In genomic region chr7:24896031-24896433, GRCh38 we compare ENCODE assay signal across 9 cellular contexts.
DNase-seq lines count a peak whose midpoint lies in the region; ATAC-seq and TF ChIP-seq lines count a peak whose summit lies in the region.
"Had no signal": no experiment of that assay in that cellular context is flagged by ENCODE, and none has a peak within 500 bp of the region (broad histone marks: within the 10 kb centered on the region; RNA-seq: fewer than 3 reads in every experiment).

No MANE protein-coding gene starts in this region.

- H3K4me1 Mint-ChIP-seq in activated CD4-positive, alpha-beta T cell treated with anti-CD3 and anti-CD28 coated beads, Interleukin-2, amount 10 ng/mL, durations not matched to agents 7 days and 5 days, result peaks cover 58% of the 10 kb centered on the region
- H3K4me1 Mint-ChIP-seq in stimulated activated naive CD8-positive, alpha-beta T cell treated with anti-CD3 and anti-CD28 coated beads, Interleukin-15, Interleukin-2, amounts not matched to agents 100 ng/mL and 50 ng/mL, for 24 hours (ENCODE audit: low read depth), result peaks cover 82% of the 10 kb centered on the region
- H3K4me1 Mint-ChIP-seq: neural crest cell had no signal

- H3K4me2 ChIP-seq in OCI-LY7 (ENCODE audit: low read length), result peak overlapping the region; percentile 71

- intact Hi-C loops in OCI-LY7 (cut with micrococcal nuclease; ENCODE audit: unreplicated experiment), result loop anchor here (1.0 kb wide), 5 partner anchors 18 to 174 kb away; partner anchors contain the start of gene OSBPL3

- POLR2A ChIA-PET in activated CD4-positive, alpha-beta T cell treated with anti-CD3 and anti-CD28 coated beads, Interleukin-2, amount 10 ng/mL, durations not matched to agents 7 days and 5 days (lab: Charles Lee), result no interaction called here
- POLR2A ChIA-PET in OCI-LY7 (lab: Charles Lee) (interaction anchor here (0.6 to 7.5 kb wide), 21 partner anchors 14 to 330 kb away, joined by 3 to 176 read pairs (median 5); partner anchors contain the start of gene CYCS), HEK293T (lab: Yijun Ruan, JAX) (no interaction called here)

- peak overlapping the region; percentile 50 for H3K27ac Mint-ChIP-seq in activated CD4-positive, alpha-beta T cell treated with anti-CD3 and anti-CD28 coated beads, Interleukin-2, amount 10 ng/mL, durations not matched to agents 7 days and 5 days
- peak overlapping the region; percentile 76 for H3K27ac Mint-ChIP-seq in stimulated activated naive CD8-positive, alpha-beta T cell treated with anti-CD3 and anti-CD28 coated beads, Interleukin-15, Interleukin-2, amounts not matched to agents 100 ng/mL and 50 ng/mL, for 24 hours

- peaks cover 17% of the 10 kb centered on the region for H3K36me3 Mint-ChIP-seq in activated CD4-positive, alpha-beta T cell treated with anti-CD3 and anti-CD28 coated beads, Interleukin-2, amount 10 ng/mL, durations not matched to agents 7 days and 5 days (ENCODE audit: low read depth)
- H3K36me3 Mint-ChIP-seq in stimulated activated naive CD8-positive, alpha-beta T cell treated with anti-CD3 and anti-CD28 coated beads, Interleukin-15, Interleukin-2, amounts not matched to agents 100 ng/mL and 50 ng/mL, for 24 hours (ENCODE audit: low read depth), result peaks cover 22% of the 10 kb centered on the region

- DNase-seq in activated CD4-positive, alpha-beta T cell treated with anti-CD3 and anti-CD28 coated beads, Interleukin-2, amount 10 ng/mL, durations not matched to agents 7 days and 5 days, result peak; percentile 30
- no peak for DNase-seq in activated CD4-positive, alpha-beta T cell treated with anti-CD3 and anti-CD28 coated beads for 48 hours
- DNase-seq in OCI-LY7 (ENCODE audit: low spot score) (peak; percentile 95), SW 1271 (lab: John Stamatoyannopoulos, UW) (no peak), HEK293T (ENCODE audit: extremely low spot score) (no peak), COR-L47 (lab: John Stamatoyannopoulos, UW) (no peak)

- BruUV-seq in OCI-LY7 (replicated peaks; lab: Mats Ljungman, UMichigan), result no TSS peak

- H3K4me3 ChIP-seq in OCI-LY7 (ENCODE audit: low read depth, low read length, poor library complexity, severe bottlenecking), result peak overlapping the region; percentile 33

- no peaks in the 10 kb centered on the region for H3K9me2 ChIP-seq in OCI-LY7 (ENCODE audit: insufficient read depth, low read length)

- H3K4me3 Mint-ChIP-seq in activated CD4-positive, alpha-beta T cell treated with anti-CD3 and anti-CD28 coated beads, Interleukin-2, amount 10 ng/mL, durations not matched to agents 7 days and 5 days, result no peak overlapping the region
- H3K4me3 Mint-ChIP-seq in stimulated activated naive CD8-positive, alpha-beta T cell treated with anti-CD3 and anti-CD28 coated beads, Interleukin-15, Interleukin-2, amounts not matched to agents 100 ng/mL and 50 ng/mL, for 24 hours, result peak overlapping the region; percentile 35
- H3K4me3 Mint-ChIP-seq: neural crest cell had no signal

- peak; percentile 68 for ATAC-seq in HG02678 (IDR thresholded peaks at IDR 0.05; ENCODE audit: unreplicated experiment)

- peaks cover 90% of the 10 kb centered on the region for H3K79me2 ChIP-seq in OCI-LY7 (ENCODE audit: insufficient read depth, low read depth, low read length)

- H3K9me3 ChIP-seq in OCI-LY7 (ENCODE audit: low read length), result no peaks in the 10 kb centered on the region

- H3K36me3 ChIP-seq in OCI-LY7 (ENCODE audit: insufficient read depth, low read length), result peaks cover 20% of the 10 kb centered on the region

- no peaks in the 10 kb centered on the region for H4K20me1 ChIP-seq in OCI-LY7 (ENCODE audit: insufficient read depth, low read length)

- H3K9me3 Mint-ChIP-seq in activated CD4-positive, alpha-beta T cell treated with anti-CD3 and anti-CD28 coated beads, Interleukin-2, amount 10 ng/mL, durations not matched to agents 7 days and 5 days, result no peaks in the 10 kb centered on the region
- no peaks in the 10 kb centered on the region for H3K9me3 Mint-ChIP-seq in stimulated activated naive CD8-positive, alpha-beta T cell treated with anti-CD3 and anti-CD28 coated beads, Interleukin-15, Interleukin-2, amounts not matched to agents 100 ng/mL and 50 ng/mL, for 24 hours
- H3K9me3 Mint-ChIP-seq: neural crest cell had no signal

- peak overlapping the region; percentile 9; the same call in 1 of the 2 replicates for H2AFZ ChIP-seq in OCI-LY7 (ENCODE audit: low read length)

- no peaks in the 10 kb centered on the region for H3K27me3 Mint-ChIP-seq in activated CD4-positive, alpha-beta T cell treated with anti-CD3 and anti-CD28 coated beads, Interleukin-2, amount 10 ng/mL, durations not matched to agents 7 days and 5 days
- H3K27me3 Mint-ChIP-seq in stimulated activated naive CD8-positive, alpha-beta T cell treated with anti-CD3 and anti-CD28 coated beads, Interleukin-15, Interleukin-2, amounts not matched to agents 100 ng/mL and 50 ng/mL, for 24 hours, result no peaks in the 10 kb centered on the region

- peaks cover 97% of the 10 kb centered on the region for H3K4me1 ChIP-seq in OCI-LY7 (ENCODE audit: insufficient read depth, low read length, poor library complexity, severe bottlenecking)

- CTCF ChIA-PET in activated CD4-positive, alpha-beta T cell treated with anti-CD3 and anti-CD28 coated beads, Interleukin-2, amount 10 ng/mL, durations not matched to agents 7 days and 5 days (lab: Charles Lee), result interaction anchor here (0.6 to 1.9 kb wide), 9 partner anchors 9 to 174 kb away, joined by 3 to 7 read pairs (median 3); no protein-coding TSS in a partner anchor
- CTCF ChIA-PET in OCI-LY7 (lab: Charles Lee; ENCODE audit: unreplicated experiment) (interaction anchor here (0.6 to 2.5 kb wide), 12 partner anchors 13 to 85 kb away, joined by 3 to 23 read pairs (median 4); no protein-coding TSS in a partner anchor), HEK293T (lab: Yijun Ruan, JAX) (interaction anchor here (1.1 kb wide), 1 partner anchor 8 kb away, joined by 3 read pairs; no protein-coding TSS in a partner anchor)

- H3K27ac ChIP-seq in OCI-LY7 (ENCODE audit: low read depth, low read length, poor library complexity, severe bottlenecking), result peak overlapping the region; percentile 93

- peak; percentile 74 for TF ChIP-seq CTCF in OCI-LY7 (conservative IDR thresholded peaks at IDR 0.05; ENCODE audit: low read length)

TF ChIP-seq in HEK293T, 16 proteins besides CTCF, POLR2A, EP300 and RAD21:
- no peak for TF ChIP-seq CTBP1 (IDR thresholded peaks at IDR 0.05; ENCODE audit: borderline replicate concordance)
- TF ChIP-seq PKNOX1 (IDR thresholded peaks at IDR 0.05), result no peak
- no peak for TF ChIP-seq FOXK2 (IDR thresholded peaks at IDR 0.05)
- TF ChIP-seq HDGF (IDR thresholded peaks at IDR 0.05; ENCODE audit: borderline replicate concordance), result no peak
- TF ChIP-seq FOXM1 (IDR thresholded peaks at IDR 0.05; ENCODE audit: borderline replicate concordance), result no peak
- no peak for TF ChIP-seq TARDBP (IDR thresholded peaks at IDR 0.05)
- no peak for TF ChIP-seq SP1 (IDR thresholded peaks at IDR 0.05)
- no peak for TF ChIP-seq FOXA1 (IDR thresholded peaks at IDR 0.05)
- no peak for TF ChIP-seq ZNF384 (IDR thresholded peaks at IDR 0.05)
- TF ChIP-seq ARNT (IDR thresholded peaks at IDR 0.05), result no peak
- TF ChIP-seq L3MBTL2 (conservative IDR thresholded peaks at IDR 0.05), result no peak
- no peak for TF ChIP-seq ELF4 (IDR thresholded peaks at IDR 0.05)
- TF ChIP-seq SUZ12 (IDR thresholded peaks at IDR 0.05), result no peak
- TF ChIP-seq LEF1 (IDR thresholded peaks at IDR 0.05; ENCODE audit: borderline replicate concordance), result no peak
- no peak for TF ChIP-seq BHLHE40 (IDR thresholded peaks at IDR 0.05; ENCODE audit: borderline replicate concordance)
- TF ChIP-seq NFRKB (IDR thresholded peaks at IDR 0.05), result no peak

Comparison
In these comparisons a context has a peak if more than half of its experiments do, and no peak if none do; other contexts are left out.
1. DNase-seq: peak in activated CD4-positive, alpha-beta T cell treated with anti-CD3 and anti-CD28 coated beads, Interleukin-2, amount 10 ng/mL, durations not matched to agents 7 days and 5 days (single experiment) and OCI-LY7 (single experiment); none in activated CD4-positive, alpha-beta T cell treated with anti-CD3 and anti-CD28 coated beads for 48 hours (single experiment), SW 1271 (0 of 2), HEK293T (single experiment) and COR-L47 (single experiment).